1 cellular context compared by ENCODE assay signal in genomic region chr21:28822882-28823335, GRCh38.
TF ChIP-seq lines count a peak whose summit lies in the region.

No MANE protein-coding gene starts in this region.

TF ChIP-seq in GM23338, 12 proteins besides CTCF, POLR2A, EP300 and RAD21 (continued from another document):
- TF ChIP-seq, protein P1, sequence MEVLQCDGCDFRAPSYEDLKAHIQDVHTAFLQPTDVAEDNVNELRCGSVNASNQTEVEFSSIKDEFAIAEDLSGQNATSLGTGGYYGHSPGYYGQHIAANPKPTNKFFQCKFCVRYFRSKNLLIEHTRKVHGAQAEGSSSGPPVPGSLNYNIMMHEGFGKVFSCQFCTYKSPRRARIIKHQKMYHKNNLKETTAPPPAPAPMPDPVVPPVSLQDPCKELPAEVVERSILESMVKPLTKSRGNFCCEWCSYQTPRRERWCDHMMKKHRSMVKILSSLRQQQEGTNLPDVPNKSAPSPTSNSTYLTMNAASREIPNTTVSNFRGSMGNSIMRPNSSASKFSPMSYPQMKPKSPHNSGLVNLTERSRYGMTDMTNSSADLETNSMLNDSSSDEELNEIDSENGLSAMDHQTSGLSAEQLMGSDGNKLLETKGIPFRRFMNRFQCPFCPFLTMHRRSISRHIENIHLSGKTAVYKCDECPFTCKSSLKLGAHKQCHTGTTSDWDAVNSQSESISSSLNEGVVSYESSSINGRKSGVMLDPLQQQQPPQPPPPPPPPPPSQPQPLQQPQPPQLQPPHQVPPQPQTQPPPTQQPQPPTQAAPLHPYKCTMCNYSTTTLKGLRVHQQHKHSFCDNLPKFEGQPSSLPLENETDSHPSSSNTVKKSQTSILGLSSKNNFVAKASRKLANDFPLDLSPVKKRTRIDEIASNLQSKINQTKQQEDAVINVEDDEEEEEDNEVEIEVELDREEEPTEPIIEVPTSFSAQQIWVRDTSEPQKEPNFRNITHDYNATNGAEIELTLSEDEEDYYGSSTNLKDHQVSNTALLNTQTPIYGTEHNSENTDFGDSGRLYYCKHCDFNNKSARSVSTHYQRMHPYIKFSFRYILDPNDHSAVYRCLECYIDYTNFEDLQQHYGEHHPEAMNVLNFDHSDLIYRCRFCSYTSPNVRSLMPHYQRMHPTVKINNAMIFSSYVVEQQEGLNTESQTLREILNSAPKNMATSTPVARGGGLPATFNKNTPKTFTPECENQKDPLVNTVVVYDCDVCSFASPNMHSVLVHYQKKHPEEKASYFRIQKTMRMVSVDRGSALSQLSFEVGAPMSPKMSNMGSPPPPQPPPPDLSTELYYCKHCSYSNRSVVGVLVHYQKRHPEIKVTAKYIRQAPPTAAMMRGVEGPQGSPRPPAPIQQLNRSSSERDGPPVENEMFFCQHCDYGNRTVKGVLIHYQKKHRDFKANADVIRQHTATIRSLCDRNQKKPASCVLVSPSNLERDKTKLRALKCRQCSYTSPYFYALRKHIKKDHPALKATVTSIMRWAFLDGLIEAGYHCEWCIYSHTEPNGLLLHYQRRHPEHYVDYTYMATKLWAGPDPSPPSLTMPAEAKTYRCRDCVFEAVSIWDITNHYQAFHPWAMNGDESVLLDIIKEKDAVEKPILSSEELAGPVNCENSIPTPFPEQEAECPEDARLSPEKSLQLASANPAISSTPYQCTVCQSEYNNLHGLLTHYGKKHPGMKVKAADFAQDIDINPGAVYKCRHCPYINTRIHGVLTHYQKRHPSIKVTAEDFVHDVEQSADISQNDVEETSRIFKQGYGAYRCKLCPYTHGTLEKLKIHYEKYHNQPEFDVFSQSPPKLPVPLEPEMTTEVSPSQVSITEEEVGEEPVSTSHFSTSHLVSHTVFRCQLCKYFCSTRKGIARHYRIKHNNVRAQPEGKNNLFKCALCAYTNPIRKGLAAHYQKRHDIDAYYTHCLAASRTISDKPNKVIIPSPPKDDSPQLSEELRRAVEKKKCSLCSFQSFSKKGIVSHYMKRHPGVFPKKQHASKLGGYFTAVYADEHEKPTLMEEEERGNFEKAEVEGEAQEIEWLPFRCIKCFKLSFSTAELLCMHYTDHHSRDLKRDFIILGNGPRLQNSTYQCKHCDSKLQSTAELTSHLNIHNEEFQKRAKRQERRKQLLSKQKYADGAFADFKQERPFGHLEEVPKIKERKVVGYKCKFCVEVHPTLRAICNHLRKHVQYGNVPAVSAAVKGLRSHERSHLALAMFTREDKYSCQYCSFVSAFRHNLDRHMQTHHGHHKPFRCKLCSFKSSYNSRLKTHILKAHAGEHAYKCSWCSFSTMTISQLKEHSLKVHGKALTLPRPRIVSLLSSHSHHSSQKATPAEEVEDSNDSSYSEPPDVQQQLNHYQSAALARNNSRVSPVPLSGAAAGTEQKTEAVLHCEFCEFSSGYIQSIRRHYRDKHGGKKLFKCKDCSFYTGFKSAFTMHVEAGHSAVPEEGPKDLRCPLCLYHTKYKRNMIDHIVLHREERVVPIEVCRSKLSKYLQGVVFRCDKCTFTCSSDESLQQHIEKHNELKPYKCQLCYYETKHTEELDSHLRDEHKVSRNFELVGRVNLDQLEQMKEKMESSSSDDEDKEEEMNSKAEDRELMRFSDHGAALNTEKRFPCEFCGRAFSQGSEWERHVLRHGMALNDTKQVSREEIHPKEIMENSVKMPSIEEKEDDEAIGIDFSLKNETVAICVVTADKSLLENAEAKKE (CRISPR knock-in tag; IDR thresholded peaks at IDR 0.05), result no peak
- TF ChIP-seq POLR2AphosphoS5 (IDR thresholded peaks at IDR 0.05; ENCODE audit: low read depth), result no peak
- no peak for TF ChIP-seq CREB1 (CRISPR knock-in tag; IDR thresholded peaks at IDR 0.05; ENCODE audit: low read depth)
- TF ChIP-seq EZH2 (IDR thresholded peaks at IDR 0.05; ENCODE audit: low read depth, unreplicated experiment), result no peak
- TF ChIP-seq, protein P2, sequence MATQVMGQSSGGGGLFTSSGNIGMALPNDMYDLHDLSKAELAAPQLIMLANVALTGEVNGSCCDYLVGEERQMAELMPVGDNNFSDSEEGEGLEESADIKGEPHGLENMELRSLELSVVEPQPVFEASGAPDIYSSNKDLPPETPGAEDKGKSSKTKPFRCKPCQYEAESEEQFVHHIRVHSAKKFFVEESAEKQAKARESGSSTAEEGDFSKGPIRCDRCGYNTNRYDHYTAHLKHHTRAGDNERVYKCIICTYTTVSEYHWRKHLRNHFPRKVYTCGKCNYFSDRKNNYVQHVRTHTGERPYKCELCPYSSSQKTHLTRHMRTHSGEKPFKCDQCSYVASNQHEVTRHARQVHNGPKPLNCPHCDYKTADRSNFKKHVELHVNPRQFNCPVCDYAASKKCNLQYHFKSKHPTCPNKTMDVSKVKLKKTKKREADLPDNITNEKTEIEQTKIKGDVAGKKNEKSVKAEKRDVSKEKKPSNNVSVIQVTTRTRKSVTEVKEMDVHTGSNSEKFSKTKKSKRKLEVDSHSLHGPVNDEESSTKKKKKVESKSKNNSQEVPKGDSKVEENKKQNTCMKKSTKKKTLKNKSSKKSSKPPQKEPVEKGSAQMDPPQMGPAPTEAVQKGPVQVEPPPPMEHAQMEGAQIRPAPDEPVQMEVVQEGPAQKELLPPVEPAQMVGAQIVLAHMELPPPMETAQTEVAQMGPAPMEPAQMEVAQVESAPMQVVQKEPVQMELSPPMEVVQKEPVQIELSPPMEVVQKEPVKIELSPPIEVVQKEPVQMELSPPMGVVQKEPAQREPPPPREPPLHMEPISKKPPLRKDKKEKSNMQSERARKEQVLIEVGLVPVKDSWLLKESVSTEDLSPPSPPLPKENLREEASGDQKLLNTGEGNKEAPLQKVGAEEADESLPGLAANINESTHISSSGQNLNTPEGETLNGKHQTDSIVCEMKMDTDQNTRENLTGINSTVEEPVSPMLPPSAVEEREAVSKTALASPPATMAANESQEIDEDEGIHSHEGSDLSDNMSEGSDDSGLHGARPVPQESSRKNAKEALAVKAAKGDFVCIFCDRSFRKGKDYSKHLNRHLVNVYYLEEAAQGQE (IDR thresholded peaks at IDR 0.05; ENCODE audit: unreplicated experiment), result no peak
- no peak for TF ChIP-seq JUNB (IDR thresholded peaks at IDR 0.05; ENCODE audit: unreplicated experiment)
